1 cellular context compared by ENCODE assay signal in the genomic region with DNA sequence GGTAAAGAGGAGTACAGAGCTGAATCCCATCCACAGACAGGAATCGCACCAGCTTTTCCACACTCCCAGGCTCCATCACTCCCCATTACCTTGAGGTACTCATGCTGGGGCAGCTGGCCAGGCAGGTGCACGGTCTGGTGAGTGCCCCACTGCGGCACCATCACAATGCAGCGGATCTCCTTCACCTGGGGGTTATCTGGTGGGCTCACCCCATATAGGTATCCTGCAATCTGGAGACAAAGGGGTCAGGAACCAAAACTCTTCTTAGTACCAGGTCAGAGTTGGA.
TF ChIP-seq lines count a peak whose summit lies in the region.

No MANE protein-coding gene starts in this region.

TF ChIP-seq in IMR-90, 13 proteins besides CTCF, POLR2A, EP300 and RAD21:
- no peak for TF ChIP-seq CEBPB (IDR thresholded peaks at IDR 0.05; ENCODE audit: low read depth, low read length)
- TF ChIP-seq FOS (IDR thresholded peaks at IDR 0.05; ENCODE audit: low read depth, low read length), result no peak
- TF ChIP-seq ELK1 (IDR thresholded peaks at IDR 0.05; ENCODE audit: borderline replicate concordance, low read depth, low read length), result no peak
- TF ChIP-seq RFX5 (IDR thresholded peaks at IDR 0.05; ENCODE audit: low read depth, low read length), result no peak
- TF ChIP-seq MXI1 (IDR thresholded peaks at IDR 0.05; ENCODE audit: borderline replicate concordance, low read depth, low read length), result no peak
- no peak for TF ChIP-seq NFE2L2 (IDR thresholded peaks at IDR 0.05; ENCODE audit: low read depth, low read length)
- no peak for TF ChIP-seq BHLHE40 (IDR thresholded peaks at IDR 0.05; ENCODE audit: low read depth, low read length)
- TF ChIP-seq RCOR1 (IDR thresholded peaks at IDR 0.05; ENCODE audit: insufficient replicate concordance, low read length), result no peak
- TF ChIP-seq, protein P1, sequence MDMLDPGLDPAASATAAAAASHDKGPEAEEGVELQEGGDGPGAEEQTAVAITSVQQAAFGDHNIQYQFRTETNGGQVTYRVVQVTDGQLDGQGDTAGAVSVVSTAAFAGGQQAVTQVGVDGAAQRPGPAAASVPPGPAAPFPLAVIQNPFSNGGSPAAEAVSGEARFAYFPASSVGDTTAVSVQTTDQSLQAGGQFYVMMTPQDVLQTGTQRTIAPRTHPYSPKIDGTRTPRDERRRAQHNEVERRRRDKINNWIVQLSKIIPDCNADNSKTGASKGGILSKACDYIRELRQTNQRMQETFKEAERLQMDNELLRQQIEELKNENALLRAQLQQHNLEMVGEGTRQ (IDR thresholded peaks at IDR 0.05; ENCODE audit: low read depth, low read length), result no peak
- TF ChIP-seq MAZ (IDR thresholded peaks at IDR 0.05; ENCODE audit: borderline replicate concordance, low read depth, low read length), result no peak
- TF ChIP-seq CHD1 (IDR thresholded peaks at IDR 0.05; ENCODE audit: low read depth, low read length), result no peak
